Comparison of ENCODE assay signal across 8 cellular contexts in genomic region chr17:81513669-81514484, GRCh38. TPM values are rescaled to one million over a fixed set of nuclear protein-coding genes. Genes with fewer than 3 reads are reported as not detected.
DNase-seq lines count a peak whose midpoint lies in the region; ATAC-seq and TF ChIP-seq lines count a peak whose summit lies in the region.

No MANE protein-coding gene starts in this region.

- H3K79me2 ChIP-seq in OCI-LY1 (ENCODE audit: insufficient read depth, low read length) = peaks cover 6% of the 10 kb centered on the region; the same call in 1 of the 2 replicates

- WGBS in adrenal gland, 4 donors = 9 to 26% (median 15%) methylated on average over 22 to 70 of the region's 70 CpGs
- 0 to 1% (median 1%) methylated on average over 48 to 70 of the region's 70 CpGs for WGBS in heart left ventricle, 4 donors

- ATAC-seq in GM18907 (IDR thresholded peaks at IDR 0.05; ENCODE audit: unreplicated experiment) (peak; percentile 2), heart left ventricle (peak; percentile 3 to 42 (median 22)), HG02840 (IDR thresholded peaks at IDR 0.05; ENCODE audit: low FRiP score, unreplicated experiment) (no peak)

- no peaks in the 10 kb centered on the region for H3K27me3 Mint-ChIP-seq in osteocyte (ENCODE audit: unreplicated experiment)

- peak overlapping the region; percentile 78 for H3K4me3 Mint-ChIP-seq in osteocyte (ENCODE audit: unreplicated experiment)

- H3K4me1 ChIP-seq in OCI-LY1 (ENCODE audit: insufficient read depth, low read length, severe bottlenecking) (peaks cover 76% of the 10 kb centered on the region), adrenal gland (replicated peaks in 1 of 2) (peaks cover 28 to 58% of the 10 kb centered on the region in 2 donors), heart left ventricle (peaks cover 6 to 67% (median 46%) of the 10 kb centered on the region in 12 donors)

- H3K36me3 ChIP-seq in OCI-LY1 (ENCODE audit: insufficient read depth, low read length) (peaks cover 37% of the 10 kb centered on the region), adrenal gland (replicated peaks in 1 of 2) (peaks cover 0 to 32% of the 10 kb centered on the region in 2 donors), heart left ventricle (peaks cover 18 to 36% (median 32%) of the 10 kb centered on the region in 9 donors)

- no peaks in the 10 kb centered on the region for H3K9me2 ChIP-seq in OCI-LY1 (ENCODE audit: low read depth, low read length)

- H3K27ac ChIP-seq in OCI-LY1 (ENCODE audit: low read depth, low read length, poor library complexity, severe bottlenecking) = peak overlapping the region; percentile 96
- H3K27ac ChIP-seq in adrenal gland = peak overlapping the region; percentile 86 to 99 (median 87)
- peak overlapping the region; percentile 96 to 100 (median 100) for H3K27ac ChIP-seq in heart left ventricle

- H2AFZ ChIP-seq in OCI-LY1 (ENCODE audit: low read length) = no peak overlapping the region

- peak; percentile 74 for DNase-seq in AG10803 (ENCODE audit: low read depth)
- DNase-seq in adrenal gland = peak; percentile 58 to 83 (median 72)
- DNase-seq in heart left ventricle = peak; percentile 74 to 84 (median 80)
- no peak for DNase-seq in osteocyte (ENCODE audit: extremely low spot score, unreplicated experiment)
- no peak for DNase-seq in GOT3 (lab: John Stamatoyannopoulos, UW)

- H3K4me1 Mint-ChIP-seq in osteocyte (ENCODE audit: unreplicated experiment) = peaks cover 51% of the 10 kb centered on the region

- peak; percentile 12 to 47 for TF ChIP-seq POLR2A in adrenal gland (IDR thresholded peaks at IDR 0.05)
- TF ChIP-seq POLR2A in heart left ventricle (IDR thresholded peaks at IDR 0.05) = no peak

- H4K20me1 ChIP-seq in OCI-LY1 (ENCODE audit: insufficient read depth, low read length) = no peaks in the 10 kb centered on the region

- TF ChIP-seq CTCF in AG10803 (conservative IDR thresholded peaks at IDR 0.05; ENCODE audit: low read length) (no peak), OCI-LY1 (IDR thresholded peaks at IDR 0.05; ENCODE audit: low read length) (no peak), adrenal gland (IDR thresholded peaks at IDR 0.05) (no peak), heart left ventricle (IDR thresholded peaks at IDR 0.05) (no peak), osteocyte (IDR thresholded peaks at IDR 0.05) (no peak)

- no peaks in the 10 kb centered on the region for H3K9me3 Mint-ChIP-seq in osteocyte (ENCODE audit: unreplicated experiment)

- intact Hi-C loops in adrenal gland (cut with DNase I) = loop anchor here (10.0 kb wide), 1 partner anchor 91 kb away; no protein-coding TSS in a partner anchor
- intact Hi-C loops in heart left ventricle (cut with DNase I) = loop anchor here in 5 of 10 donors (2.0 to 10.0 kb wide), 7 partner anchors 29 to 351 kb away; partner anchors contain the start of genes BAHCC1 (in 2 of the 5), FAAP100 (in 1 of the 5) and P4HB (in 1 of the 5)

- peak overlapping the region; percentile 85 for H3K9ac ChIP-seq in OCI-LY1 (ENCODE audit: low read length)

- H3K4me2 ChIP-seq in OCI-LY1 (ENCODE audit: low read length) = peak overlapping the region; percentile 96

- peaks cover 33% of the 10 kb centered on the region for H3K36me3 Mint-ChIP-seq in osteocyte (ENCODE audit: unreplicated experiment)

- H3F3A ChIP-seq in OCI-LY1 (ENCODE audit: insufficient read depth, low read length) = peaks cover 30% of the 10 kb centered on the region

- H3K27me3 ChIP-seq in OCI-LY1 (ENCODE audit: insufficient read depth, low read length) (no peaks in the 10 kb centered on the region), adrenal gland (no peaks in the 10 kb centered on the region), heart left ventricle (no peaks in the 10 kb centered on the region)

- peak overlapping the region; percentile 97 for H3K27ac Mint-ChIP-seq in osteocyte (ENCODE audit: unreplicated experiment)

- H3K4me3 ChIP-seq in AG10803 (ENCODE audit: low read length) (peak overlapping the region; percentile 69), OCI-LY1 (ENCODE audit: low read depth, low read length, poor library complexity, severe bottlenecking) (peak overlapping the region; percentile 67), adrenal gland (peak overlapping the region in 2 of 4 donors; percentile 39 to 92), heart left ventricle (peak overlapping the region; percentile 81 to 99 (median 94))

- H3K9me3 ChIP-seq in OCI-LY1 (ENCODE audit: low read length) (no peaks in the 10 kb centered on the region), adrenal gland (replicated peaks in 1 of 3) (no peaks in the 10 kb centered on the region), heart left ventricle (no peaks in the 10 kb centered on the region)

RNA-seq across cellular contexts. Expression of gene ACTG1, which starts 1.3 kb away (rescaled TPM):
- 1,000 to 10,000 TPM; 1,781 to 6,446 (median 2,486) TPM for total RNA-seq in adrenal gland
- 1,000 to 10,000 TPM in 2 of 3 donors, 100 to 1,000 TPM in 1; 828 to 1,140 (median 1,059) TPM for polyA plus RNA-seq in adrenal gland
- total RNA-seq in heart left ventricle = 1,000 to 10,000 TPM in 2 of 9 donors, 100 to 1,000 TPM in 7; 335 to 1,653 (median 423) TPM
- 1,000 to 10,000 TPM in 1 of 2 donors, 100 to 1,000 TPM in 1; 149 to 1,468 TPM for polyA plus RNA-seq in heart left ventricle
- total RNA-seq in osteocyte = 4,236 and 4,267 TPM in 2 replicates

RNA-seq across cellular contexts. Expression of gene FSCN2, which starts 14.3 kb away (rescaled TPM):
- total RNA-seq in adrenal gland = 1 to 10 TPM in 4 of 8 donors, under 1 TPM in 4; 0.39 to 1.9 (median 0.88) TPM
- 1 to 10 TPM in 1 of 3 donors, under 1 TPM in 1, not detected in 1; 0.51 to 1.7 TPM for polyA plus RNA-seq in adrenal gland
- under 1 TPM in 6 of 9 donors, not detected in 3; 0.22 to 0.72 (median 0.45) TPM for total RNA-seq in heart left ventricle
- polyA plus RNA-seq in heart left ventricle = under 1 TPM; 0.28 to 0.42 TPM
- 3.0 and 3.7 TPM in 2 replicates for total RNA-seq in osteocyte

RNA-seq across cellular contexts. Expression of gene FAAP100, which starts 38.3 kb away (rescaled TPM):
- 10 to 100 TPM; 21.1 to 35.1 (median 31.7) TPM for total RNA-seq in adrenal gland
- polyA plus RNA-seq in adrenal gland = 10 to 100 TPM in 2 of 3 donors, 1 to 10 TPM in 1; 2.5 to 89.0 (median 41.0) TPM
- 10 to 100 TPM; 10.1 to 21.6 (median 13.5) TPM for total RNA-seq in heart left ventricle
- 10 to 100 TPM; 17.0 to 18.7 TPM for polyA plus RNA-seq in heart left ventricle
- total RNA-seq in osteocyte = 63.0 and 64.6 TPM in 2 replicates

Comparison
In these comparisons a context has a peak if more than half of its experiments do, and no peak if none do; other contexts are left out.
1. DNase-seq: peak in AG10803 (single experiment), adrenal gland (7 of 7) and heart left ventricle (5 of 5); none in osteocyte (single experiment) and GOT3 (single experiment).
2. POLR2A ChIP-seq: peak in adrenal gland (2 of 2); none in heart left ventricle (0 of 2).
3. Peak in every context shown above with its lines, with median percentiles within 50 percentile points of each other: H3K27ac ChIP-seq.